2 cellular contexts compared by ENCODE assay signal in genomic region chr6:135842618-135843392, GRCh38.
TF ChIP-seq lines count a peak whose summit lies in the region.

No MANE protein-coding gene starts in this region.

TF ChIP-seq in GM23338, 12 proteins besides CTCF, POLR2A, EP300 and RAD21 (continued from another document):
- TF ChIP-seq, protein P1, sequence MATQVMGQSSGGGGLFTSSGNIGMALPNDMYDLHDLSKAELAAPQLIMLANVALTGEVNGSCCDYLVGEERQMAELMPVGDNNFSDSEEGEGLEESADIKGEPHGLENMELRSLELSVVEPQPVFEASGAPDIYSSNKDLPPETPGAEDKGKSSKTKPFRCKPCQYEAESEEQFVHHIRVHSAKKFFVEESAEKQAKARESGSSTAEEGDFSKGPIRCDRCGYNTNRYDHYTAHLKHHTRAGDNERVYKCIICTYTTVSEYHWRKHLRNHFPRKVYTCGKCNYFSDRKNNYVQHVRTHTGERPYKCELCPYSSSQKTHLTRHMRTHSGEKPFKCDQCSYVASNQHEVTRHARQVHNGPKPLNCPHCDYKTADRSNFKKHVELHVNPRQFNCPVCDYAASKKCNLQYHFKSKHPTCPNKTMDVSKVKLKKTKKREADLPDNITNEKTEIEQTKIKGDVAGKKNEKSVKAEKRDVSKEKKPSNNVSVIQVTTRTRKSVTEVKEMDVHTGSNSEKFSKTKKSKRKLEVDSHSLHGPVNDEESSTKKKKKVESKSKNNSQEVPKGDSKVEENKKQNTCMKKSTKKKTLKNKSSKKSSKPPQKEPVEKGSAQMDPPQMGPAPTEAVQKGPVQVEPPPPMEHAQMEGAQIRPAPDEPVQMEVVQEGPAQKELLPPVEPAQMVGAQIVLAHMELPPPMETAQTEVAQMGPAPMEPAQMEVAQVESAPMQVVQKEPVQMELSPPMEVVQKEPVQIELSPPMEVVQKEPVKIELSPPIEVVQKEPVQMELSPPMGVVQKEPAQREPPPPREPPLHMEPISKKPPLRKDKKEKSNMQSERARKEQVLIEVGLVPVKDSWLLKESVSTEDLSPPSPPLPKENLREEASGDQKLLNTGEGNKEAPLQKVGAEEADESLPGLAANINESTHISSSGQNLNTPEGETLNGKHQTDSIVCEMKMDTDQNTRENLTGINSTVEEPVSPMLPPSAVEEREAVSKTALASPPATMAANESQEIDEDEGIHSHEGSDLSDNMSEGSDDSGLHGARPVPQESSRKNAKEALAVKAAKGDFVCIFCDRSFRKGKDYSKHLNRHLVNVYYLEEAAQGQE (IDR thresholded peaks at IDR 0.05; ENCODE audit: unreplicated experiment): no peak
- no peak for TF ChIP-seq EZH2 (IDR thresholded peaks at IDR 0.05; ENCODE audit: low read depth, unreplicated experiment)
- no peak for TF ChIP-seq ZNF462 (CRISPR knock-in tag; IDR thresholded peaks at IDR 0.05)
TF ChIP-seq in GM23338: peak in this region for 0.

TF ChIP-seq in WTC11, 78 proteins besides CTCF, POLR2A, EP300 and RAD21 (continued from another document):
- TF ChIP-seq, protein P2, sequence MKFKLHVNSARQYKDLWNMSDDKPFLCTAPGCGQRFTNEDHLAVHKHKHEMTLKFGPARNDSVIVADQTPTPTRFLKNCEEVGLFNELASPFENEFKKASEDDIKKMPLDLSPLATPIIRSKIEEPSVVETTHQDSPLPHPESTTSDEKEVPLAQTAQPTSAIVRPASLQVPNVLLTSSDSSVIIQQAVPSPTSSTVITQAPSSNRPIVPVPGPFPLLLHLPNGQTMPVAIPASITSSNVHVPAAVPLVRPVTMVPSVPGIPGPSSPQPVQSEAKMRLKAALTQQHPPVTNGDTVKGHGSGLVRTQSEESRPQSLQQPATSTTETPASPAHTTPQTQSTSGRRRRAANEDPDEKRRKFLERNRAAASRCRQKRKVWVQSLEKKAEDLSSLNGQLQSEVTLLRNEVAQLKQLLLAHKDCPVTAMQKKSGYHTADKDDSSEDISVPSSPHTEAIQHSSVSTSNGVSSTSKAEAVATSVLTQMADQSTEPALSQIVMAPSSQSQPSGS (CRISPR knock-in tag; IDR thresholded peaks at IDR 0.05; ENCODE audit: borderline replicate concordance, low read depth): no peak
- TF ChIP-seq SP1 (CRISPR knock-in tag; conservative IDR thresholded peaks at IDR 0.05): no peak
- no peak for TF ChIP-seq EMX1 (CRISPR knock-in tag; IDR thresholded peaks at IDR 0.05)
- TF ChIP-seq ZNF232 (CRISPR knock-in tag; IDR thresholded peaks at IDR 0.05): no peak
- TF ChIP-seq ESRRA (CRISPR knock-in tag; IDR thresholded peaks at IDR 0.05; ENCODE audit: borderline replicate concordance): no peak
- TF ChIP-seq FOXP1 (CRISPR knock-in tag; IDR thresholded peaks at IDR 0.05; ENCODE audit: borderline replicate concordance): no peak
- TF ChIP-seq MYBL2 (CRISPR knock-in tag; IDR thresholded peaks at IDR 0.05): no peak
- TF ChIP-seq, protein P3, sequence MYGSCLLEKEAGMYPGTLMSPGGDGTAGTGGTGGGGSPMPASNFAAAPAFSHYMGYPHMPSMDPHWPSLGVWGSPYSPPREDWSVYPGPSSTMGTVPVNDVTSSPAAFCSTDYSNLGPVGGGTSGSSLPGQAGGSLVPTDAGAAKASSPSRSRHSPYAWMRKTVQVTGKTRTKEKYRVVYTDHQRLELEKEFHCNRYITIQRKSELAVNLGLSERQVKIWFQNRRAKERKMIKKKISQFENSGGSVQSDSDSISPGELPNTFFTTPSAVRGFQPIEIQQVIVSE (CRISPR knock-in tag; IDR thresholded peaks at IDR 0.05; ENCODE audit: borderline replicate concordance): no peak
- TF ChIP-seq E2F1 (CRISPR knock-in tag; IDR thresholded peaks at IDR 0.05): no peak
- no peak for TF ChIP-seq ZNF317 (CRISPR knock-in tag; IDR thresholded peaks at IDR 0.05; ENCODE audit: borderline replicate concordance, low read depth)
- TF ChIP-seq, protein P4, sequence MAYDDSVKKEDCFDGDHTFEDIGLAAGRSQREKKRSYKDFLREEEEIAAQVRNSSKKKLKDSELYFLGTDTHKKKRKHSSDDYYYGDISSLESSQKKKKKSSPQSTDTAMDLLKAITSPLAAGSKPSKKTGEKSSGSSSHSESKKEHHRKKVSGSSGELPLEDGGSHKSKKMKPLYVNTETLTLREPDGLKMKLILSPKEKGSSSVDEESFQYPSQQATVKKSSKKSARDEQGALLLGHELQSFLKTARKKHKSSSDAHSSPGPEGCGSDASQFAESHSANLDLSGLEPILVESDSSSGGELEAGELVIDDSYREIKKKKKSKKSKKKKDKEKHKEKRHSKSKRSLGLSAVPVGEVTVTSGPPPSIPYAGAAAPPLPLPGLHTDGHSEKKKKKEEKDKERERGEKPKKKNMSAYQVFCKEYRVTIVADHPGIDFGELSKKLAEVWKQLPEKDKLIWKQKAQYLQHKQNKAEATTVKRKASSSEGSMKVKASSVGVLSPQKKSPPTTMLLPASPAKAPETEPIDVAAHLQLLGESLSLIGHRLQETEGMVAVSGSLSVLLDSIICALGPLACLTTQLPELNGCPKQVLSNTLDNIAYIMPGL (CRISPR knock-in tag; IDR thresholded peaks at IDR 0.05): no peak
